Comparison of ENCODE assay signal across 8 cellular contexts in the genomic region with DNA sequence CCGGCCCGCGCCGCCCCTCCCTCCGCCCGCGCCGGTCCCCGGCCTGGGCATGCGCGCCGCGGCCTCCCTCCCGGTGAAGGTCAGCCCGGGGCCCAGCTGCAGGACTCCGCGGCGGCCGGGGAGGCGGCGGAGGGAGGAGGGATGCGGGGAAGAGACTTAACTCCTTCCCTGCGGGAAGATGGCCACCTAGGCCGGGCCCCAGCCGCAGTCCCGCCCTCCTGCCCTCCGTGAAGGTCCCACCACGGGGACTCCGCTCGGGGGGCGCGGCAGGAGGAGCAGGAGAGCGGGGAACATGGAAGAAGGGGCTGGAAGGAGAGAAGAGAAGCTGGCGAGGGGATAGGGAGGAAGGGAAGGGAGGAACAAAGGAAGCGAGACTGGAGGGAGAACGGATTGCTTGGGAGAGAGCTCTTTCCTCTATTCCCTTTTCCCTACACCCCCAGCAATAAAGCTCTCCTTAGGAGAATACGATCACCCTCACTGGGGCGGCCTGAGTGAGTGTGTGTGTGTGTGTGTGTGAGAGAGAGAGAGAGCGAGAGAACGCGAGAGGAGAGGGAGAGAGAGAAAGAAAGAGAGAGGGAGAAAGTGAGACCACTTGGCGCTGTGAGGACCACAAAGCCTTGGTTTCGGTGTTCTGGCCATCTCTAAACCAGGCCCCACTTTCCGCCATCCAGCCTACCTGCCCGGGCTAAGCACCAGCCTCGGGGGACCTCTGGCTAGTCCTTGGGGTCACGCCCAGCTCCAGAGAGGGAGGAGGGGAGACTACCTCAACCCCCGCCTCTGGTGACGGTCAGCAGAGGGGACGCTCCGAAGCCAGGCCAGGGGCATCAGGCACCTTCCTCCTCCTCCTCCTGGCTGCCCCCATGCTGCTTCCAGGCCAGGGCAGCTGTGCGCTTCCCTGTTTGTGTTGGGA. TPM values are rescaled to one million over a fixed set of nuclear protein-coding genes. Genes with fewer than 3 reads are reported as not detected.
DNase-seq lines count a peak whose midpoint lies in the region; ATAC-seq and TF ChIP-seq lines count a peak whose summit lies in the region.

No MANE protein-coding gene starts in this region.

- CTCF ChIA-PET in mammary epithelial cell (lab: Charles Lee; ENCODE audit: low non-redundant PET), result interaction anchor here (0.5 kb wide), 1 partner anchor 25 kb away, joined by 3 read pairs; no protein-coding TSS in a partner anchor

- in situ Hi-C loops in mammary epithelial cell (cut with MboI; ENCODE audit: low sequenced_read_pairs in 2 of 2), result no loop called here

- peak overlapping the region; percentile 96 for H2AFZ ChIP-seq in mammary epithelial cell (ENCODE audit: low read depth, low read length)

- no peak for TF ChIP-seq CTCF in mammary epithelial cell (conservative IDR thresholded peaks at IDR 0.05 in 1 of 2, IDR thresholded peaks at IDR 0.05 in 1 of 2; ENCODE audit: extremely low read depth in 1 of 2, insufficient read depth in 1 of 2, low read depth in 1 of 2, low read length in 2 of 2)

- DNase-seq in COLO829 (ENCODE audit: low spot score) (peak; percentile 46), NCI-H1417 treated with DMSO at 0.1 percent for 48 hours (lab: John Stamatoyannopoulos, UW) (peak; percentile 40), mammary epithelial cell (peak; percentile 29), islet precursor cell (peak; percentile 79), ureter (ENCODE audit: low spot score) (no peak), SIG-M5 (lab: John Stamatoyannopoulos, UW) (no peak)

- no peak overlapping the region for H3K27ac ChIP-seq in mammary epithelial cell (ENCODE audit: insufficient read depth, low read depth, low read length)

- WGBS in mammary epithelial cell (ENCODE audit: low coverage, missing lambda C conversion rate), result 34% methylated on average over 11 of the region's 52 CpGs

- H3K27me3 ChIP-seq in mammary epithelial cell (ENCODE audit: insufficient read depth, low read length) (peaks cover 7% of the 10 kb centered on the region), skeletal muscle satellite cell (ENCODE audit: control insufficient read depth, insufficient read depth, low read length) (peaks cover 27% of the 10 kb centered on the region)

- H3K4me2 ChIP-seq in mammary epithelial cell (ENCODE audit: insufficient read depth, low read depth, low read length) (peak overlapping the region; percentile 95), skeletal muscle satellite cell (ENCODE audit: low read length) (peak overlapping the region; percentile 87)

- peaks cover 22% of the 10 kb centered on the region for H3K4me1 ChIP-seq in mammary epithelial cell (ENCODE audit: insufficient read depth, low read length)
- peaks cover 41% of the 10 kb centered on the region for H3K4me1 ChIP-seq in skeletal muscle satellite cell (ENCODE audit: control insufficient read depth, insufficient read depth, low read length)

- no peaks in the 10 kb centered on the region for H3K79me2 ChIP-seq in mammary epithelial cell (ENCODE audit: insufficient read depth, low read length)

- H3K9me3 ChIP-seq in mammary epithelial cell (replicated peaks; ENCODE audit: insufficient read depth, low read length) (no peaks in the 10 kb centered on the region), skeletal muscle satellite cell (replicated peaks; ENCODE audit: low read length) (no peaks in the 10 kb centered on the region)

- H3K36me3 ChIP-seq in mammary epithelial cell (ENCODE audit: insufficient read depth, low read length) (no peaks in the 10 kb centered on the region), skeletal muscle satellite cell (ENCODE audit: insufficient read depth, low read length) (no peaks in the 10 kb centered on the region)

- intact Hi-C loops in mammary epithelial cell (cut with micrococcal nuclease), result no loop called here

- dilution Hi-C loops in mammary epithelial cell (cut with HindIII; ENCODE audit: low sequenced_read_pairs), result loop anchor here (5.0 kb wide), 3 partner anchors 45 to 85 kb away; a partner anchor contains a TSS

- no peak overlapping the region for H3K9ac ChIP-seq in mammary epithelial cell (ENCODE audit: insufficient read depth, low read length)
- peak overlapping the region; percentile 88 for H3K9ac ChIP-seq in skeletal muscle satellite cell (ENCODE audit: low read depth, low read length)

- H3K4me3 ChIP-seq in mammary epithelial cell (replicated peaks in 1 of 3; ENCODE audit: insufficient read depth in 1 of 3, low read depth in 2 of 3, low read length in 3 of 3) (peak overlapping the region; percentile 34 to 50 (median 42)), skeletal muscle satellite cell (ENCODE audit: low read length) (peak overlapping the region; percentile 75)

- H4K20me1 ChIP-seq in mammary epithelial cell (ENCODE audit: insufficient read depth, low read length), result no peaks in the 10 kb centered on the region

- no TSS peak for BruUV-seq in mammary epithelial cell (replicated peaks; lab: Mats Ljungman, UMichigan)

- ATAC-seq in HG03280 (IDR thresholded peaks at IDR 0.05; ENCODE audit: unreplicated experiment), result no peak

RNA-seq across cellular contexts. Expression of a gene that starts 3.7 kb away (rescaled TPM):
- total RNA-seq in mammary epithelial cell (10 to 100 TPM in 1 of 2 donors, 1 to 10 TPM in 1; 8.4 to 22.0 TPM), ureter (67.4 TPM)
- polyA plus RNA-seq in mammary epithelial cell, result 3.9 TPM
- polyA minus RNA-seq in mammary epithelial cell, result 0.36 TPM
- 19.5 and 28.6 TPM in 2 replicates for total RNA-seq in skeletal muscle satellite cell (2012; rRNA removed)

RNA-seq across cellular contexts. Expression of a gene that starts 19.9 kb away (rescaled TPM):
- 10 to 100 TPM; 44.0 to 56.3 TPM for total RNA-seq in mammary epithelial cell
- 29.7 TPM for polyA plus RNA-seq in mammary epithelial cell
- polyA minus RNA-seq in mammary epithelial cell, result 44.2 TPM
- total RNA-seq in skeletal muscle satellite cell (2012; rRNA removed), result 64.9 and 65.4 TPM in 2 replicates
- total RNA-seq in ureter, result 43.0 TPM

RNA-seq across cellular contexts. Expression of a gene that starts 25.2 kb away (rescaled TPM):
- 10 to 100 TPM; 62.5 to 77.0 TPM for total RNA-seq in mammary epithelial cell
- 61.2 TPM for polyA plus RNA-seq in mammary epithelial cell
- polyA minus RNA-seq in mammary epithelial cell, result 56.1 TPM
- total RNA-seq in skeletal muscle satellite cell (2012; rRNA removed), result 81.7 and 89.0 TPM in 2 replicates
- total RNA-seq in ureter, result 33.9 TPM

RNA-seq across cellular contexts. Expression of a gene that starts 41.9 kb away (rescaled TPM):
- total RNA-seq in mammary epithelial cell, result not detected
- not detected for polyA plus RNA-seq in mammary epithelial cell
- polyA minus RNA-seq in mammary epithelial cell, result not detected
- not detected in 2 replicates for total RNA-seq in skeletal muscle satellite cell (2012; rRNA removed)
- not detected for total RNA-seq in ureter

Comparison
In these comparisons a context has a peak if more than half of its experiments do, and no peak if none do; other contexts are left out.
1. DNase-seq: peak in COLO829 (single experiment), NCI-H1417 treated with DMSO at 0.1 percent for 48 hours (single experiment), mammary epithelial cell (single experiment) and islet precursor cell (single experiment); none in ureter (single experiment) and SIG-M5 (single experiment).